11 cellular contexts compared by ENCODE assay signal in genomic region chr3:6250167-6250566, GRCh38.
DNase-seq lines count a peak whose midpoint lies in the region; ATAC-seq and TF ChIP-seq lines count a peak whose summit lies in the region.
"Had no signal": no experiment of that assay in that cellular context is flagged by ENCODE, and none has a peak within 500 bp of the region (broad histone marks: within the 10 kb centered on the region; RNA-seq: fewer than 3 reads in every experiment).

No MANE protein-coding gene starts in this region.

- intact Hi-C loops in activated CD8-positive, alpha-beta T cell treated with anti-CD3 and anti-CD28 coated beads for 36 hours (cut with micrococcal nuclease), result no loop called here

- no peak overlapping the region for H3K27ac Mint-ChIP-seq in activated CD8-positive, alpha-beta T cell treated with anti-CD3 and anti-CD28 coated beads, Interleukin-2, amount 10 ng/mL, durations not matched to agents 7 days and 5 days
- H3K27ac Mint-ChIP-seq in activated CD8-positive, alpha-beta T cell treated with anti-CD3 and anti-CD28 coated beads for 36 hours, result no peak overlapping the region

- DNase-seq in RPMI8226 (peak; percentile 67), NCI-H82 treated with DMSO at 0.1 percent for 48 hours (lab: John Stamatoyannopoulos, UW; ENCODE audit: unreplicated experiment) (no peak)
- no peak for DNase-seq in activated CD8-positive, alpha-beta T cell treated with anti-CD3 and anti-CD28 coated beads, Interleukin-2, amount 10 ng/mL, durations not matched to agents 7 days and 5 days
- no peak for DNase-seq in activated CD8-positive, alpha-beta T cell treated with anti-CD3 and anti-CD28 coated beads for 36 hours
- DNase-seq in activated CD4-positive, alpha-beta T cell treated with anti-CD3 and anti-CD28 coated beads for 4 hours, result no peak
- DNase-seq: central memory CD4-positive, alpha-beta T cell; Kasumi-1; stomach had no signal

- peaks cover 25% of the 10 kb centered on the region for H3K9me3 Mint-ChIP-seq in activated CD8-positive, alpha-beta T cell treated with anti-CD3 and anti-CD28 coated beads, Interleukin-2, amount 10 ng/mL, durations not matched to agents 7 days and 5 days (ENCODE audit: insufficient read depth)
- peaks cover 5% of the 10 kb centered on the region for H3K9me3 Mint-ChIP-seq in activated CD8-positive, alpha-beta T cell treated with anti-CD3 and anti-CD28 coated beads for 36 hours

- H3K4me3 Mint-ChIP-seq in activated CD8-positive, alpha-beta T cell treated with anti-CD3 and anti-CD28 coated beads, Interleukin-2, amount 10 ng/mL, durations not matched to agents 7 days and 5 days, result no peak overlapping the region
- H3K4me3 Mint-ChIP-seq in activated CD8-positive, alpha-beta T cell treated with anti-CD3 and anti-CD28 coated beads for 36 hours, result no peak overlapping the region

- peak; percentile 97 for ATAC-seq in GM18861 (IDR thresholded peaks at IDR 0.05; ENCODE audit: unreplicated experiment)
- ATAC-seq in GM21526 (IDR thresholded peaks at IDR 0.05; ENCODE audit: low FRiP score, unreplicated experiment), result peak; percentile 100
- ATAC-seq in HG03095 (IDR thresholded peaks at IDR 0.05; ENCODE audit: unreplicated experiment), result peak; percentile 84
- ATAC-seq in activated CD8-positive, alpha-beta T cell treated with anti-CD3 and anti-CD28 coated beads, Interleukin-2, amount 10 ng/mL, durations not matched to agents 7 days and 5 days, result no peak
- no peak for ATAC-seq in activated CD8-positive, alpha-beta T cell treated with anti-CD3 and anti-CD28 coated beads for 36 hours

- no peak for TF ChIP-seq CTCF in activated CD8-positive, alpha-beta T cell treated with anti-CD3 and anti-CD28 coated beads for 36 hours (IDR thresholded peaks at IDR 0.05)

- H3K36me3 Mint-ChIP-seq in activated CD8-positive, alpha-beta T cell treated with anti-CD3 and anti-CD28 coated beads, Interleukin-2, amount 10 ng/mL, durations not matched to agents 7 days and 5 days (ENCODE audit: low read depth), result no peaks in the 10 kb centered on the region
- H3K36me3 Mint-ChIP-seq in activated CD8-positive, alpha-beta T cell treated with anti-CD3 and anti-CD28 coated beads for 36 hours (ENCODE audit: low read depth), result no peaks in the 10 kb centered on the region

- POLR2A ChIA-PET in activated CD8-positive, alpha-beta T cell treated with anti-CD3 and anti-CD28 coated beads, Interleukin-2, amount 10 ng/mL, durations not matched to agents 7 days and 5 days (lab: Charles Lee), result no interaction called here
- POLR2A ChIA-PET in activated CD8-positive, alpha-beta T cell treated with anti-CD3 and anti-CD28 coated beads for 36 hours (lab: Charles Lee), result no interaction called here

- no peaks in the 10 kb centered on the region for H3K27me3 Mint-ChIP-seq in activated CD8-positive, alpha-beta T cell treated with anti-CD3 and anti-CD28 coated beads, Interleukin-2, amount 10 ng/mL, durations not matched to agents 7 days and 5 days (ENCODE audit: low read depth)
- no peaks in the 10 kb centered on the region for H3K27me3 Mint-ChIP-seq in activated CD8-positive, alpha-beta T cell treated with anti-CD3 and anti-CD28 coated beads for 36 hours

- no peaks in the 10 kb centered on the region for H3K4me1 Mint-ChIP-seq in activated CD8-positive, alpha-beta T cell treated with anti-CD3 and anti-CD28 coated beads, Interleukin-2, amount 10 ng/mL, durations not matched to agents 7 days and 5 days (ENCODE audit: low read depth)
- H3K4me1 Mint-ChIP-seq in activated CD8-positive, alpha-beta T cell treated with anti-CD3 and anti-CD28 coated beads for 36 hours (ENCODE audit: low read depth), result no peaks in the 10 kb centered on the region

- CTCF ChIA-PET in activated CD8-positive, alpha-beta T cell treated with anti-CD3 and anti-CD28 coated beads, Interleukin-2, amount 10 ng/mL, durations not matched to agents 7 days and 5 days (lab: Charles Lee), result no interaction called here
- CTCF ChIA-PET in activated CD8-positive, alpha-beta T cell treated with anti-CD3 and anti-CD28 coated beads for 36 hours (lab: Charles Lee), result no interaction called here

Comparison
In these comparisons a context has a peak if more than half of its experiments do, and no peak if none do; other contexts are left out.
1. ATAC-seq: peak in GM18861 (single experiment), GM21526 (single experiment) and HG03095 (single experiment); none in activated CD8-positive, alpha-beta T cell treated with anti-CD3 and anti-CD28 coated beads, Interleukin-2, amount 10 ng/mL, durations not matched to agents 7 days and 5 days (single experiment) and activated CD8-positive, alpha-beta T cell treated with anti-CD3 and anti-CD28 coated beads for 36 hours (single experiment).